ENCODE assay signal across 1 cellular context in genomic region chr14:100159107-100159864, GRCh38.
A peak's percentile ranks its signal among the peaks of the same experiment; 100 is the strongest.
TF ChIP-seq lines count a peak whose summit lies in the region.

TSS of gene DEGS2 (minus strand) at chr14:100159645. CDS start at chr14:100159587, 58 bp downstream.

TF ChIP-seq in HepG2, 621 proteins besides CTCF, POLR2A, EP300 and RAD21 (continued from another document):
- TF ChIP-seq ZBTB40 (IDR thresholded peaks at IDR 0.05) = no peak
- TF ChIP-seq ZBTB40 (CRISPR knock-in tag; IDR thresholded peaks at IDR 0.05) = no peak
- no peak for TF ChIP-seq ZNF577 (CRISPR knock-in tag; IDR thresholded peaks at IDR 0.05; ENCODE audit: borderline replicate concordance, low read depth)
- TF ChIP-seq EZH2 (conservative IDR thresholded peaks at IDR 0.05; ENCODE audit: low read depth, low read length) = peak; percentile 82; the same call in 1 of the 2 replicates
- no peak for TF ChIP-seq ZNF703 (CRISPR knock-in tag; IDR thresholded peaks at IDR 0.05; ENCODE audit: borderline replicate concordance)
- no peak for TF ChIP-seq ADNP (CRISPR knock-in tag; IDR thresholded peaks at IDR 0.05)
- no peak for TF ChIP-seq SMARCC2 (IDR thresholded peaks at IDR 0.05)
- TF ChIP-seq ZNF280D (CRISPR knock-in tag; IDR thresholded peaks at IDR 0.05) = no peak
- peak; percentile 63 for TF ChIP-seq ZNF800 (CRISPR knock-in tag; IDR thresholded peaks at IDR 0.05)
- peak; percentile 77; the same call in 1 of the 2 replicates for TF ChIP-seq MTF2 (CRISPR knock-in tag; IDR thresholded peaks at IDR 0.05; ENCODE audit: borderline replicate concordance)
- TF ChIP-seq HDAC6 (IDR thresholded peaks at IDR 0.05; ENCODE audit: low read depth, low read length) = no peak
- peak; percentile 32; the same call in 1 of the 2 replicates for TF ChIP-seq ZNF687 (CRISPR knock-in tag; IDR thresholded peaks at IDR 0.05)
- TF ChIP-seq GLI4 (CRISPR knock-in tag; IDR thresholded peaks at IDR 0.05; ENCODE audit: borderline replicate concordance) = no peak
- TF ChIP-seq RBAK (CRISPR knock-in tag; IDR thresholded peaks at IDR 0.05) = no peak
- no peak for TF ChIP-seq ZFYVE20 (CRISPR knock-in tag; IDR thresholded peaks at IDR 0.05; ENCODE audit: borderline replicate concordance, low read depth)
